Comparison of ENCODE assay signal across 8 cellular contexts in the genomic region with DNA sequence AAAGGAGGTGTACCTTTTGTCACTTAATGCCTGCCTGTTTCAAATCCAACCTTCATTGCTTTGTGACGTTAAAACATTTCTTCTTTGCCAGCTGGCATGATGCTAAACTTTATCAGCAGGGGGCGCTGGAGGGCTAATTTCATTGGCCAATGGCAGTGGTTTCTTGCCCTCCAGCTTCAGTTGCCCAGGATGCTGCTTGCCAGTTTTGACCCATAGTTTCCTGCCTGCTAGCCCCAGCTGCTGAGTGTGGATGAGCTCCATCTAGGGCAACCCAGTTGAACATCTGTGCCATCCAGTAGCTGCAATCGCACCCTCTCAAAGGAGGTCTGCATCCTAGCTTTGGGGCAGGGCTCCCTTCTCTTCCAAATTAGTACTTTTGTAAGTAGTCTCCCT. TPM values are rescaled to one million over a fixed set of nuclear protein-coding genes. Genes with fewer than 3 reads are reported as not detected.
DNase-seq lines count a peak whose midpoint lies in the region; ATAC-seq, FAIRE-seq and TF ChIP-seq lines count a peak whose summit lies in the region.

No MANE protein-coding gene starts in this region.

- H3K27ac Mint-ChIP-seq in T-cell, result no peak overlapping the region

- H3K27ac ChIP-seq in hepatocyte, result no peak overlapping the region

- no peaks in the 10 kb centered on the region for H3K9me3 ChIP-seq in hepatocyte (ENCODE audit: low read depth)

- H2AFZ ChIP-seq in hepatocyte, result no peak overlapping the region

- H3K4me1 Mint-ChIP-seq in T-cell, result peaks cover 6 to 13% (median 9%) of the 10 kb centered on the region in 3 donors

- FAIRE-seq in GM19239 (lab: Jason Lieb, UNC), result peak; percentile 80

- 22% methylated on average over 3 of the region's 3 CpGs for WGBS in hepatocyte (ENCODE audit: low lambda C conversion rate, missing lambda C conversion rate)

- H3K4me1 ChIP-seq in hepatocyte (ENCODE audit: insufficient read depth), result peaks cover 22% of the 10 kb centered on the region

- ATAC-seq in T-cell (replicated peaks in 1 of 4), result peak in 3 of 4 experiments; percentile 62 to 78 (median 74)
- no peak for ATAC-seq in GM21528 (IDR thresholded peaks at IDR 0.05; ENCODE audit: low FRiP score, unreplicated experiment)

- no peaks in the 10 kb centered on the region for H4K20me1 ChIP-seq in hepatocyte (ENCODE audit: insufficient read depth, poor library complexity, severe bottlenecking)

- POLR2A ChIA-PET in T-cell (lab: Charles Lee), result no interaction called here

- H3K4me3 ChIP-seq in hepatocyte, result no peak overlapping the region

- H3K4me2 ChIP-seq in hepatocyte, result no peak overlapping the region

- H3K79me2 ChIP-seq in hepatocyte, result no peaks in the 10 kb centered on the region

- no peaks in the 10 kb centered on the region for H3K36me3 ChIP-seq in hepatocyte (replicated peaks; ENCODE audit: insufficient read depth, low read depth)

- no peak overlapping the region for H3K4me3 Mint-ChIP-seq in T-cell

- H3K9me2 ChIP-seq in hepatocyte (replicated peaks; ENCODE audit: insufficient read depth), result no peaks in the 10 kb centered on the region

- H3K36me3 Mint-ChIP-seq in T-cell, result no peaks in the 10 kb centered on the region

- peak; percentile 67 for TF ChIP-seq CTCF in hepatocyte (IDR thresholded peaks at IDR 0.05; ENCODE audit: poor library complexity)

- peak; percentile 57 for DNase-seq in AG08395 (ENCODE audit: low spot score)
- DNase-seq in GM19239 (ENCODE audit: insufficient read length, low spot score), result peak; percentile 38
- peak; percentile 82 for DNase-seq in NAMALWA (ENCODE audit: low spot score)
- DNase-seq in T-cell, result peak; percentile 31 to 77 (median 62)
- DNase-seq in amniotic epithelial cell (ENCODE audit: low read depth), result peak; percentile 45
- peak; percentile 78 for DNase-seq in hepatocyte (ENCODE audit: low spot score)
- DNase-seq in smooth muscle cell of the brain vasculature (ENCODE audit: low read depth, low spot score), result peak; percentile 13

- peaks cover 12 to 23% of the 10 kb centered on the region in 2 donors for H3K27me3 Mint-ChIP-seq in T-cell

- no peaks in the 10 kb centered on the region for H3K27me3 ChIP-seq in hepatocyte

- CTCF ChIA-PET in T-cell (lab: Charles Lee), result interaction anchor here in 1 of 2 donors (0.6 to 1.5 kb wide), 7 partner anchors 8 to 241 kb away, joined by 3 to 17 read pairs (median 3); partner anchors contain the start of gene SS18L2

- no peaks in the 10 kb centered on the region for H3K9me3 Mint-ChIP-seq in T-cell

RNA-seq across cellular contexts. Expression of gene ACKR2, which starts 22.1 kb away (rescaled TPM):
- total RNA-seq in T-cell, result 1 to 10 TPM in 2 of 5 donors, under 1 TPM in 2, not detected in 1; 0.20 to 1.2 (median 0.80) TPM
- 1.9 and 3.9 TPM in 2 replicates for total RNA-seq in hepatocyte
- polyA plus RNA-seq in hepatocyte, result 1.7 and 2.3 TPM in 2 replicates

RNA-seq across cellular contexts. Expression of gene HIGD1A, which starts 27.0 kb away (rescaled TPM):
- 10 to 100 TPM; 17.3 to 27.8 (median 24.3) TPM for total RNA-seq in T-cell
- 252 and 266 TPM in 2 replicates for total RNA-seq in hepatocyte
- polyA plus RNA-seq in hepatocyte, result 212 and 218 TPM in 2 replicates

RNA-seq across cellular contexts. Expression of gene CYP8B1, which starts 44.4 kb away (rescaled TPM):
- under 1 TPM in 3 of 5 donors, not detected in 2; 0.09 to 0.23 (median 0.13) TPM for total RNA-seq in T-cell
- 5.7 and 5.9 TPM in 2 replicates for total RNA-seq in hepatocyte
- polyA plus RNA-seq in hepatocyte, result 2.2 and 4.5 TPM in 2 replicates

RNA-seq across cellular contexts. Expression of gene CCDC13, which starts 58.3 kb away (rescaled TPM):
- 1 to 10 TPM in 3 of 5 donors, under 1 TPM in 1, not detected in 1; 0.28 to 2.1 (median 1.3) TPM for total RNA-seq in T-cell
- 0.63 TPM in 1 of 2 replicates, not detected in the other for total RNA-seq in hepatocyte
- polyA plus RNA-seq in hepatocyte, result 2.1 TPM in 1 of 2 replicates, not detected in the other

Comparison
In these comparisons a context has a peak if more than half of its experiments do, and no peak if none do; other contexts are left out.
1. DNase-seq: peak in every context shown above with its lines; median percentile 82 in NAMALWA; 78 in hepatocyte; 62 in T-cell; 57 in AG08395; 45 in amniotic epithelial cell; 38 in GM19239; 13 in smooth muscle cell of the brain vasculature.